ENCODE assay signal across 8 cellular contexts in the genomic region with DNA sequence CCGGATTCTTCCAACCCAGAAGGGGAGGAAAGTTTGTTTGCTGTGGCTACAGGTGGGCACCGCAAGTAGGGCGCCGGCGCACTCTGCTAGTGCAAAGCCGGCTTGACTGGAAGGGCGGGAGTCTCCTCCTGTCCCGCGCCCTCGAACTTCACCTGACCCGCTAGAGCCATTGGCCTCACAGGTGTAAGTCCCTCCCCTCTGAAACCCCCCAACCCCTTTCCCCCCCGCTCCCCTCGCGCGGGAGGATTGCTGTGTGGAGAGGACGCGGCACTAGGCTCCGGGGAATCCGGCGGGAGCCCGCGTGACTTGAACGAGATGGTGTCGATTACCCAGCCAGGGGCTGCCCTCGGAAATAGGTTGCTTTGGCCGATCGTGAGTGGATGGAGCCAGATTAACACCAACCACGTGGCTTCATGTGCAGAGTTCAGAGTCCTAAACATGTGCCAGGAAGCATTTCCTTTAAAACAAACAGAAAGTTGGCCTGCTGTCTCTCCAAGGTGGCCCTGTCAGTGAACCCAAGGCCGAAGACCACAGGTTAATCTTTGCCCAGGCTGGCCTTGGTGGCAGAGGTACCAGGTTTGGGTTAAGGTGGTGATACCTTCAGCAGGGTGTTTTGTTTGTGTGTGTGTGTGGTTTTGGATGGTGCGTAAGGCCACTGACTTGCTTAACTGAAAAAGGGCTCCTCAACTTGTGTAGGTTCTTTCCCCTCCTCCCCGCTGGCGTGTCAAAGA. TPM values are rescaled to one million over a fixed set of nuclear protein-coding genes. Genes with fewer than 3 reads are reported as not detected.
A peak's percentile ranks its signal among the peaks of the same experiment; 100 is the strongest.
DNase-seq lines count a peak whose midpoint lies in the region; ATAC-seq and TF ChIP-seq lines count a peak whose summit lies in the region.

No MANE protein-coding gene starts in this region.

- H3K27ac Mint-ChIP-seq in natural killer cell = peak overlapping the region; percentile 98 to 99

- peak; percentile 65 for DNase-seq in activated CD4-positive, CD25-positive, alpha-beta regulatory T cell treated with anti-CD3 and anti-CD28 coated beads, Interleukin-2, amount 50 U/mL, for 72 hours
- DNase-seq in natural killer cell (peak; percentile 74), HK-2 (ENCODE audit: unreplicated experiment) (no peak), KG1 (lab: John Stamatoyannopoulos, UW) (no peak)
- DNase-seq in stimulated activated naive CD8-positive, alpha-beta T cell treated with anti-CD3 and anti-CD28 coated beads, Interleukin-15, Interleukin-2, amounts not matched to agents 100 U/mL and 50 U/mL, for 24 hours = peak; percentile 73

- H3K4me3 Mint-ChIP-seq in natural killer cell = peak overlapping the region; percentile 99

- TF ChIP-seq CTCF in natural killer cell (IDR thresholded peaks at IDR 0.05) = no peak

- H3K4me1 Mint-ChIP-seq in natural killer cell = peaks cover 76 to 80% of the 10 kb centered on the region in 2 donors

- peak overlapping the region; percentile 68 to 83 for H3K9ac ChIP-seq in duodenal mucosa (ENCODE audit: low read depth in 1 of 2, low read length in 2 of 2)

- no peaks in the 10 kb centered on the region for H3K27me3 ChIP-seq in duodenal mucosa (ENCODE audit: control insufficient read depth in 1 of 2, insufficient read depth in 2 of 2, low read length in 2 of 2)

- peak overlapping the region; percentile 78 for H3K27ac ChIP-seq in duodenal mucosa (ENCODE audit: low read depth, low read length)

- peak overlapping the region; percentile 69 to 82 for H3K4me3 ChIP-seq in duodenal mucosa (ENCODE audit: low read depth in 1 of 2, low read length in 2 of 2)

- intact Hi-C loops in natural killer cell (cut with micrococcal nuclease) = loop anchor here (1.0 to 10.0 kb wide), 8 partner anchors 77 to 1769 kb away; no protein-coding TSS in a partner anchor

- no peaks in the 10 kb centered on the region for H3K9me3 Mint-ChIP-seq in natural killer cell

- no peaks in the 10 kb centered on the region for H3K9me3 ChIP-seq in duodenal mucosa (ENCODE audit: control insufficient read depth in 1 of 2, low read length in 2 of 2)

- no peaks in the 10 kb centered on the region for H3K27me3 Mint-ChIP-seq in natural killer cell (ENCODE audit: low read depth in 2 of 2)

- H3K36me3 Mint-ChIP-seq in natural killer cell = no peaks in the 10 kb centered on the region

- TF ChIP-seq POLR2A in GM18526 (IDR thresholded peaks at IDR 0.05; ENCODE audit: extremely low read depth, insufficient read length) = peak; percentile 28

- no peaks in the 10 kb centered on the region for H3K36me3 ChIP-seq in duodenal mucosa (ENCODE audit: control insufficient read depth in 1 of 2, insufficient read depth in 2 of 2, low read length in 2 of 2)

- H3K4me1 ChIP-seq in duodenal mucosa (ENCODE audit: control insufficient read depth in 1 of 2, insufficient read depth in 2 of 2, low read length in 2 of 2) = peaks cover 28 to 34% of the 10 kb centered on the region in 2 donors

- ATAC-seq in HG03196 (IDR thresholded peaks at IDR 0.05; ENCODE audit: unreplicated experiment) = peak; percentile 25
- ATAC-seq in natural killer cell = peak; percentile 24 to 61 (median 53)
- ATAC-seq in stimulated activated naive CD8-positive, alpha-beta T cell treated with anti-CD3 and anti-CD28 coated beads, Interleukin-15, Interleukin-2, amounts not matched to agents 100 U/mL and 50 U/mL, for 24 hours = peak; percentile 26

RNA-seq across cellular contexts. Expression of a gene that starts 1.0 kb away (rescaled TPM):
- total RNA-seq in natural killer cell = 100 to 1,000 TPM; 172 to 218 (median 207) TPM

Comparison
In these comparisons a context has a peak if more than half of its experiments do, and no peak if none do; other contexts are left out.
1. DNase-seq: peak in activated CD4-positive, CD25-positive, alpha-beta regulatory T cell treated with anti-CD3 and anti-CD28 coated beads, Interleukin-2, amount 50 U/mL, for 72 hours (single experiment), natural killer cell (single experiment) and stimulated activated naive CD8-positive, alpha-beta T cell treated with anti-CD3 and anti-CD28 coated beads, Interleukin-15, Interleukin-2, amounts not matched to agents 100 U/mL and 50 U/mL, for 24 hours (single experiment); none in HK-2 (single experiment) and KG1 (single experiment).
2. Peak in every context shown above with its lines, with median percentiles within 50 percentile points of each other: ATAC-seq.